Comparison of ENCODE assay signal across 25 cellular contexts in genomic region chr13:24112791-24113190, GRCh38. TPM values are rescaled to one million over a fixed set of nuclear protein-coding genes. Genes with fewer than 3 reads are reported as not detected.
DNase-seq lines count a peak whose midpoint lies in the region; FAIRE-seq and TF ChIP-seq lines count a peak whose summit lies in the region.
"Had no signal": no experiment of that assay in that cellular context is flagged by ENCODE, and none has a peak within 500 bp of the region (broad histone marks: within the 10 kb centered on the region; RNA-seq: fewer than 3 reads in every experiment).

No MANE protein-coding gene starts in this region.

- H3K27ac ChIP-seq in left ventricle myocardium inferior (replicated peaks) (peak overlapping the region; percentile 31), mesenchymal stem cell (ENCODE audit: low read length, poor library complexity, severe bottlenecking) (no peak overlapping the region), temporal lobe (ENCODE audit: low read depth, low read length) (peak overlapping the region; percentile 31)
- H3K27ac ChIP-seq: GM23248, KMS-11 had no signal

- peaks cover 8% of the 10 kb centered on the region for H3K27me3 ChIP-seq in left ventricle myocardium inferior (ENCODE audit: low read depth)
- H3K27me3 ChIP-seq in mesenchymal stem cell (ENCODE audit: control insufficient read depth in 1 of 2, insufficient read depth in 1 of 2, low read length in 2 of 2): peaks cover 0 to 4% of the 10 kb centered on the region in 2 experiments

- TF ChIP-seq POLR2A in H54 (IDR thresholded peaks at IDR 0.05; ENCODE audit: low read depth, low read length): no peak

- no peak overlapping the region for H2AFZ ChIP-seq in mesenchymal stem cell (ENCODE audit: low read depth, low read length)
- H2AFZ ChIP-seq: GM23248 had no signal

- no peak overlapping the region for H3K14ac ChIP-seq in mesenchymal stem cell (ENCODE audit: low read length in 2 of 2)

- H2BK15ac ChIP-seq in mesenchymal stem cell (ENCODE audit: low read depth, poor library complexity, severe bottlenecking): no peak overlapping the region

- no peak for FAIRE-seq in H54 (lab: Jason Lieb, UNC)
- FAIRE-seq: GM12892, HTR-8/SVneo, RCC 7860 had no signal

- no peak overlapping the region for H2AK5ac ChIP-seq in mesenchymal stem cell (ENCODE audit: low read length, severe bottlenecking)

- H3K9me3 ChIP-seq in left ventricle myocardium inferior (replicated peaks): no peaks in the 10 kb centered on the region
- no peaks in the 10 kb centered on the region for H3K9me3 ChIP-seq in mesenchymal stem cell (ENCODE audit: control insufficient read depth, low read length)

- no peak overlapping the region for H3K4ac ChIP-seq in mesenchymal stem cell (ENCODE audit: low read depth in 1 of 2, low read length in 2 of 2)

- H3K4me2 ChIP-seq in mesenchymal stem cell (ENCODE audit: low read length, poor library complexity, severe bottlenecking): no peak overlapping the region
- H3K4me2 ChIP-seq: KMS-11 had no signal

- no peak overlapping the region for H4K8ac ChIP-seq in mesenchymal stem cell (ENCODE audit: low read length)

- no peak overlapping the region for H2BK12ac ChIP-seq in mesenchymal stem cell (ENCODE audit: low read length in 2 of 2)

- intact Hi-C loops in left ventricle myocardium inferior (cut with micrococcal nuclease): no loop called here
- intact Hi-C loops in cardiac septum (cut with DNase I): no loop called here

- no peak for DNase-seq in left ventricle myocardium inferior
- no peak for DNase-seq in cardiac septum (ENCODE audit: low spot score)
- peak; percentile 47 for DNase-seq in choroid plexus epithelial cell (ENCODE audit: low read depth)
- peak; percentile 53 for DNase-seq in mesenchymal stem cell
- DNase-seq in H54 (ENCODE audit: insufficient read length, low spot score): no peak
- no peak for DNase-seq in NOMO-1 (lab: John Stamatoyannopoulos, UW; ENCODE audit: unreplicated experiment in 2 of 2)
- no peak for DNase-seq in NCI-H69 (lab: John Stamatoyannopoulos, UW)
- DNase-seq: AML-193; C1 segment of cervical spinal cord; CD8-positive, alpha-beta T cell; DND-41; GM23248; HCEC 1CT; MV-4-11; NCI-H1105 treated with DMSO at 0.1 percent for 48 hours; NCI-H2029 treated with DMSO at 0.1 percent for 48 hours; NCI-H2171; NCI-H345; NCI-H524 treated with DMSO at 0.1 percent for 48 hours; OCI-M1 had no signal

- H3K4me1 ChIP-seq in left ventricle myocardium inferior (no peaks in the 10 kb centered on the region), mesenchymal stem cell (ENCODE audit: control insufficient read depth, insufficient read depth, low read depth, low read length) (peaks cover 1% of the 10 kb centered on the region)

- H4K91ac ChIP-seq in mesenchymal stem cell (ENCODE audit: low read length): no peak overlapping the region

- H3K23ac ChIP-seq in mesenchymal stem cell (ENCODE audit: low read length in 2 of 2): no peak overlapping the region

- no peak overlapping the region for H2BK5ac ChIP-seq in mesenchymal stem cell (ENCODE audit: low read depth, low read length, poor library complexity, severe bottlenecking)

- no peak overlapping the region for H2BK120ac ChIP-seq in mesenchymal stem cell (ENCODE audit: low read depth, low read length)

- no peaks in the 10 kb centered on the region for H3K36me3 ChIP-seq in left ventricle myocardium inferior
- H3K36me3 ChIP-seq in mesenchymal stem cell (ENCODE audit: control insufficient read depth in 1 of 2, insufficient read depth in 2 of 2, low read depth in 1 of 2, low read length in 2 of 2): no peaks in the 10 kb centered on the region

- no peak overlapping the region for H3K18ac ChIP-seq in mesenchymal stem cell (ENCODE audit: low read depth in 1 of 2, low read length in 2 of 2)

- WGBS in mesenchymal stem cell: 81% methylated on average over 5 of the region's 5 CpGs

- no peak for TF ChIP-seq CTCF in left ventricle myocardium inferior (IDR thresholded peaks at IDR 0.05; ENCODE audit: borderline replicate concordance)
- TF ChIP-seq CTCF in choroid plexus epithelial cell (conservative IDR thresholded peaks at IDR 0.05; ENCODE audit: low read depth, low read length): no peak

- H3K4me3 ChIP-seq in left ventricle myocardium inferior (no peak overlapping the region), choroid plexus epithelial cell (ENCODE audit: low read depth, low read length) (no peak overlapping the region), mesenchymal stem cell (ENCODE audit: insufficient read depth in 1 of 2, low read depth in 1 of 2, low read length in 2 of 2) (no peak overlapping the region)
- H3K4me3 ChIP-seq: GM23248 had no signal

- H3K9ac ChIP-seq in mesenchymal stem cell (ENCODE audit: low read length): no peak overlapping the region
- H3K9ac ChIP-seq: GM23248, KMS-11 had no signal

- no peaks in the 10 kb centered on the region for H3K79me1 ChIP-seq in mesenchymal stem cell (replicated peaks; ENCODE audit: low read length, poor library complexity, severe bottlenecking)

RNA-seq across cellular contexts. Expression of gene SPATA13, which starts 47.7 kb away (rescaled TPM):
- total RNA-seq in left ventricle myocardium inferior (8.4 TPM), cardiac septum (8.0 TPM), temporal lobe (23.1 TPM)
- polyA plus RNA-seq in mesenchymal stem cell (2013, experiment 1 of 2): 5.8 TPM
- 6.8 TPM for polyA plus RNA-seq in mesenchymal stem cell (2013, experiment 2 of 2)

Comparison
In these comparisons a context has a peak if more than half of its experiments do, and no peak if none do; other contexts are left out.
1. DNase-seq: peak in choroid plexus epithelial cell (single experiment) and mesenchymal stem cell (single experiment); none in left ventricle myocardium inferior (single experiment), cardiac septum (single experiment), H54 (single experiment), NOMO-1 (0 of 2) and NCI-H69 (single experiment).